In the genomic region with DNA sequence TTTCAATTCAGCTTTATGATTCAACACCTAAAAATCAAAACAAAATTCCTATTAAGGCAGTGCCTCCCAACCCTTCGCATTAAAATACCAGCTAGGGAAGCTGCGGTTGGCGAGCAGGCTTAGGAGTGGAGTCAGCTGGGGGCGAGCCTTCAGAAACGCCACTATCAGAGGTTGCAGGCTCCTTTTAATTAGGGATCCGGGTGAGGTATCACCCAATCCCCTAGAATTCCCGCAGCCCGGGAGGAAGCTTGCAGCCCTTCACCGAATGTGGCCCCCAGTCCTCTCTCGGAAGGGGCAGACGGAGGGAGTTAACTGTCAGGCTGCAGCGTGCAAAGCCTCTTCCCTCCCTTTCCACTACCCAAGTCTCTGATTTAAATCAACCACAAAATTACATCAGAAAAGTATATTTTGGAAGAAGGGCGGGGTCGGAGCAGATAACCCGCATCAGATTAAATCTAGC, we compare ENCODE assay signal across 9 cellular contexts. TPM values are rescaled to one million over a fixed set of nuclear protein-coding genes. Genes with fewer than 3 reads are reported as not detected.
A peak's percentile ranks its signal among the peaks of the same experiment; 100 is the strongest.
DNase-seq lines count a peak whose midpoint lies in the region; ATAC-seq and TF ChIP-seq lines count a peak whose summit lies in the region.
"Had no signal": no experiment of that assay in that cellular context is flagged by ENCODE, and none has a peak within 500 bp of the region (broad histone marks: within the 10 kb centered on the region; RNA-seq: fewer than 3 reads in every experiment).

No MANE protein-coding gene starts in this region.

- intact Hi-C loops in activated CD4-positive, alpha-beta T cell treated with anti-CD3 and anti-CD28 coated beads, Interleukin-2, amount 10 ng/mL, durations not matched to agents 24 days and 14 days (cut with micrococcal nuclease): loop anchor here (5.0 kb wide), 2 partner anchors 549 to 561 kb away; a partner anchor contains a TSS
- intact Hi-C loops in esophagus squamous epithelium (cut with DNase I): no loop called here

- no peak for TF ChIP-seq POLR2A in esophagus squamous epithelium (IDR thresholded peaks at IDR 0.05)

- peaks cover 60% of the 10 kb centered on the region for H3K36me3 Mint-ChIP-seq in activated CD4-positive, alpha-beta T cell treated with anti-CD3 and anti-CD28 coated beads, Interleukin-2, amount 10 ng/mL, durations not matched to agents 24 days and 14 days (ENCODE audit: low read depth)

- H3K4me1 ChIP-seq in esophagus squamous epithelium: peaks cover 32 to 72% (median 43%) of the 10 kb centered on the region in 3 donors

- DNase-seq in activated CD4-positive, alpha-beta T cell treated with anti-CD3 and anti-CD28 coated beads, Interleukin-2, amount 10 ng/mL, durations not matched to agents 24 days and 14 days: peak; percentile 65
- no peak for DNase-seq in activated CD4-positive, alpha-beta T cell treated with anti-CD3 and anti-CD28 coated beads, Interleukin-2, amount 50 U/mL, for 48 hours
- DNase-seq in RKO (ENCODE audit: low spot score): peak; percentile 38
- no peak for DNase-seq in esophagus squamous epithelium (lab: John Stamatoyannopoulos, UW)
- no peak for DNase-seq in NK-92 treated with Interleukin-12 subunit alpha and Interleukin-12 subunit beta, amount 100 ng/mL, for 24 hours (lab: John Stamatoyannopoulos, UW)
- DNase-seq in C1 segment of cervical spinal cord (lab: John Stamatoyannopoulos, UW): no peak
- DNase-seq: DMS153 had no signal

- H3K27me3 Mint-ChIP-seq in activated CD4-positive, alpha-beta T cell treated with anti-CD3 and anti-CD28 coated beads, Interleukin-2, amount 10 ng/mL, durations not matched to agents 24 days and 14 days: no peaks in the 10 kb centered on the region

- H3K4me3 ChIP-seq in esophagus squamous epithelium: peak overlapping the region in 3 of 4 donors; percentile 36 to 66 (median 48)
- peak overlapping the region in 6 of 7 experiments; percentile 20 to 41 (median 28) for H3K4me3 ChIP-seq in skin epidermis

- H3K4me1 Mint-ChIP-seq in activated CD4-positive, alpha-beta T cell treated with anti-CD3 and anti-CD28 coated beads, Interleukin-2, amount 10 ng/mL, durations not matched to agents 24 days and 14 days: peaks cover 45% of the 10 kb centered on the region

- peaks cover 0 to 88% (median 11%) of the 10 kb centered on the region in 4 donors for H3K27me3 ChIP-seq in esophagus squamous epithelium

- H3K9me3 ChIP-seq in esophagus squamous epithelium: no peaks in the 10 kb centered on the region

- ATAC-seq in GM18858 (IDR thresholded peaks at IDR 0.05; ENCODE audit: unreplicated experiment): no peak

- peak overlapping the region; percentile 70 for H3K27ac Mint-ChIP-seq in activated CD4-positive, alpha-beta T cell treated with anti-CD3 and anti-CD28 coated beads, Interleukin-2, amount 10 ng/mL, durations not matched to agents 24 days and 14 days

- peak overlapping the region; percentile 99 for H3K4me3 Mint-ChIP-seq in activated CD4-positive, alpha-beta T cell treated with anti-CD3 and anti-CD28 coated beads, Interleukin-2, amount 10 ng/mL, durations not matched to agents 24 days and 14 days

- 14 to 26% methylated on average over 9 to 11 of the region's 15 CpGs for WGBS in esophagus squamous epithelium, 2 donors

- no peak for TF ChIP-seq CTCF in esophagus squamous epithelium (IDR thresholded peaks at IDR 0.05)

- H3K27ac ChIP-seq in esophagus squamous epithelium: peak overlapping the region in 1 of 4 donors; percentile 54
- peak overlapping the region in 6 of 21 experiments; percentile 9 to 63 (median 46) for H3K27ac ChIP-seq in skin epidermis

- no peaks in the 10 kb centered on the region for H3K36me3 ChIP-seq in esophagus squamous epithelium

- no peaks in the 10 kb centered on the region for H3K9me3 Mint-ChIP-seq in activated CD4-positive, alpha-beta T cell treated with anti-CD3 and anti-CD28 coated beads, Interleukin-2, amount 10 ng/mL, durations not matched to agents 24 days and 14 days

RNA-seq across cellular contexts. Expression of a gene that starts 1.7 kb away (rescaled TPM):
- 32.8 and 41.0 TPM in 2 replicates for total RNA-seq in activated CD4-positive, alpha-beta T cell treated with anti-CD3 and anti-CD28 coated beads, Interleukin-2, amount 10 ng/mL, durations not matched to agents 24 days and 14 days
- 10 to 100 TPM in 1 of 4 donors, 1 to 10 TPM in 2, under 1 TPM in 1; 0.64 to 26.1 (median 1.9) TPM for total RNA-seq in esophagus squamous epithelium

Comparison
In these comparisons a context has a peak if more than half of its experiments do, and no peak if none do; other contexts are left out.
1. DNase-seq: peak in activated CD4-positive, alpha-beta T cell treated with anti-CD3 and anti-CD28 coated beads, Interleukin-2, amount 10 ng/mL, durations not matched to agents 24 days and 14 days (single experiment) and RKO (single experiment); none in activated CD4-positive, alpha-beta T cell treated with anti-CD3 and anti-CD28 coated beads, Interleukin-2, amount 50 U/mL, for 48 hours (0 of 2), esophagus squamous epithelium (single experiment), NK-92 treated with Interleukin-12 subunit alpha and Interleukin-12 subunit beta, amount 100 ng/mL, for 24 hours (single experiment) and C1 segment of cervical spinal cord (0 of 14).